Comparison of ENCODE assay signal across 8 cellular contexts in genomic region chrX:44898411-44899221, GRCh38. TPM values are rescaled to one million over a fixed set of nuclear protein-coding genes. Genes with fewer than 3 reads are reported as not detected.
DNase-seq lines count a peak whose midpoint lies in the region; ATAC-seq and TF ChIP-seq lines count a peak whose summit lies in the region.

No MANE protein-coding gene starts in this region.

- peaks cover 32% of the 10 kb centered on the region for H3K36me3 Mint-ChIP-seq in mesothelial cell of epicardium

- no peaks in the 10 kb centered on the region; the same call in 1 of the 2 replicates for H3K36me3 ChIP-seq in WERI-Rb-1

- H3K27me3 Mint-ChIP-seq in mesothelial cell of epicardium (ENCODE audit: low read depth), result no peaks in the 10 kb centered on the region

- no peak overlapping the region for H3K4me3 Mint-ChIP-seq in mesothelial cell of epicardium

- no peak overlapping the region for H3K4me3 ChIP-seq in WERI-Rb-1 (ENCODE audit: low read depth, low read length)

- H3K4me1 Mint-ChIP-seq in mesothelial cell of epicardium, result peaks cover 16% of the 10 kb centered on the region

- ATAC-seq in HG03342 (IDR thresholded peaks at IDR 0.05; ENCODE audit: unreplicated experiment) (peak; percentile 35), HG03097 (IDR thresholded peaks at IDR 0.05; ENCODE audit: low FRiP score, unreplicated experiment) (no peak), HG02973 (IDR thresholded peaks at IDR 0.05; ENCODE audit: unreplicated experiment) (no peak), HG03469 (IDR thresholded peaks at IDR 0.05; ENCODE audit: unreplicated experiment) (no peak)

- DNase-seq in DMS53 (lab: John Stamatoyannopoulos, UW) (peak; percentile 63), DMS53 treated with DMSO at 0.1 percent for 48 hours (lab: John Stamatoyannopoulos, UW; ENCODE audit: unreplicated experiment) (no peak), WERI-Rb-1 (peak; percentile 14), mesothelial cell of epicardium (ENCODE audit: low spot score in 2 of 2, unreplicated experiment in 2 of 2) (no peak)

- TF ChIP-seq CTCF in WERI-Rb-1 (IDR thresholded peaks at IDR 0.05; ENCODE audit: low read depth, low read length), result no peak
- no peak for TF ChIP-seq CTCF in mesothelial cell of epicardium (IDR thresholded peaks at IDR 0.05; ENCODE audit: unreplicated experiment)

- peak overlapping the region; percentile 48 for H3K27ac Mint-ChIP-seq in mesothelial cell of epicardium

- no peak overlapping the region for H3K27ac ChIP-seq in WERI-Rb-1

- H3K9me3 ChIP-seq in WERI-Rb-1 (ENCODE audit: severe bottlenecking), result no peaks in the 10 kb centered on the region

- no peaks in the 10 kb centered on the region for H3K27me3 ChIP-seq in WERI-Rb-1 (ENCODE audit: insufficient read depth, low read depth, severe bottlenecking)

- peaks cover 51% of the 10 kb centered on the region for H3K9me3 Mint-ChIP-seq in mesothelial cell of epicardium

RNA-seq across cellular contexts. Expression of gene KDM6A, which starts 25.6 kb away (rescaled TPM):
- total RNA-seq in mesothelial cell of epicardium, result 64.2 to 69.7 TPM (median 67.5 TPM) in 3 replicates

RNA-seq across cellular contexts. Expression of gene DUSP21, which starts 54.8 kb away (rescaled TPM):
- total RNA-seq in mesothelial cell of epicardium, result not detected in 3 replicates

Comparison
In these comparisons a context has a peak if more than half of its experiments do, and no peak if none do; other contexts are left out.
1. DNase-seq: peak in DMS53 (single experiment) and WERI-Rb-1 (single experiment); none in DMS53 treated with DMSO at 0.1 percent for 48 hours (single experiment) and mesothelial cell of epicardium (0 of 2).